In the genomic region with DNA sequence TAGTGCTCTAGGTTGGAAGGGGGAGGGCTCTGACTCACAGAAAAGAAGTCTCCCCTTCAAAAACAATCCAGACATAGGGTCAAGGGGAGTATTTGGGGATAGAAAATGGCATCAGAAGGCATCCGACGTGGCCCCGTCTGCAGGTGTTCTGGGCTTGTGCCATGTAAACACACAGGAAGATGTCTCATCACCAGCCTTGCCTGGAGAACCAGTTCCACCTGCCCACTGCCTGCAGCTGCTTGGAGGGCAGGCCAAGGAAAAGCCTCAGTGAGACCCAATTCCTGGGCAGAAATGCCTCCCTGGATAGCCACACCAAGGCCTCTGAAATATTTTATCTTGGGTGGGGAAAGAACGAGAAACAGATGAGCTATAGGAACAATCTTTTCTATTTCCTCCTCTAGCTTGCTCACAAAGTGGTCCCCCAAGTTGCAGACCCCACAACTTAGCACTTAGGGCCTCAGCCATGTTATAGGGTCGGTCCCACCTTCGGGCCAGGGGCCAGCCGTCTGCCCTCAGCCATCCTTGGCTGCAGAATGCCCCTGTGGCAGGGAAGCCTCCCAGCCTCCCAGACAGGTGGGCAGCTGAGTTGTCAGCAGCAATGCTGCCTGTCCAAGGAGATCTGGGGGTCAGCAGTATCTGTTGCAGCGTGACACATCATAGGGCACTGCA, we compare ENCODE assay signal across 15 cellular contexts. TPM values are rescaled to one million over a fixed set of nuclear protein-coding genes. Genes with fewer than 3 reads are reported as not detected.
A peak's percentile ranks its signal among the peaks of the same experiment; 100 is the strongest.
DNase-seq lines count a peak whose midpoint lies in the region; ATAC-seq and TF ChIP-seq lines count a peak whose summit lies in the region.
"Had no signal": no experiment of that assay in that cellular context is flagged by ENCODE, and none has a peak within 500 bp of the region (broad histone marks: within the 10 kb centered on the region; RNA-seq: fewer than 3 reads in every experiment).

No MANE protein-coding gene starts in this region.

- 71 to 72% methylated on average over 8 of the region's 8 CpGs for WGBS in esophagus, 2 donors

- H3K4me2 ChIP-seq in PC-9: peak overlapping the region; percentile 89

- H3K27me3 ChIP-seq in PC-9 (ENCODE audit: insufficient read depth, low read depth) (no peaks in the 10 kb centered on the region), esophagus (ENCODE audit: control insufficient read depth in 1 of 2, insufficient read depth in 2 of 2, low read length in 2 of 2) (no peaks in the 10 kb centered on the region)
- H3K27me3 ChIP-seq: cardiac muscle cell, uterus had no signal

- H3K4me1 ChIP-seq in PC-9 (replicated peaks; ENCODE audit: insufficient read depth) (peaks cover 61% of the 10 kb centered on the region), esophagus (ENCODE audit: control insufficient read depth in 2 of 2, insufficient read depth in 2 of 2, low read length in 1 of 2) (peaks cover 2 to 20% of the 10 kb centered on the region in 2 donors)
- H3K4me1 ChIP-seq: uterus had no signal

- H3F3A ChIP-seq in PC-9 (ENCODE audit: insufficient read depth, low read depth): peaks cover 53% of the 10 kb centered on the region

- H3K9me2 ChIP-seq in PC-9 (ENCODE audit: insufficient read depth): no peaks in the 10 kb centered on the region

- peaks cover 25% of the 10 kb centered on the region for H3K4me1 Mint-ChIP-seq in stimulated activated effector memory CD8-positive, alpha-beta T cell treated with anti-CD3 and anti-CD28 coated beads, Interleukin-12 subunit alpha, Interleukin-12 subunit beta, amount 100 ng/mL, for 72 hours

- H3K9me3 ChIP-seq in PC-9 (ENCODE audit: insufficient read depth, low read depth) (no peaks in the 10 kb centered on the region), esophagus (ENCODE audit: control insufficient read depth in 2 of 2, insufficient read depth in 1 of 2, low read depth in 1 of 2, low read length in 1 of 2) (no peaks in the 10 kb centered on the region)
- H3K9me3 ChIP-seq: uterus had no signal

- no peak overlapping the region for H3K27ac Mint-ChIP-seq in stimulated activated effector memory CD8-positive, alpha-beta T cell treated with anti-CD3 and anti-CD28 coated beads, Interleukin-12 subunit alpha, Interleukin-12 subunit beta, amount 100 ng/mL, for 72 hours

- intact Hi-C loops in PC-9 (cut with micrococcal nuclease; ENCODE audit: unreplicated experiment): loop anchor here (1.0 to 5.0 kb wide), 7 partner anchors 23 to 171 kb away; a partner anchor contains a TSS

- no peaks in the 10 kb centered on the region for H3K36me3 ChIP-seq in PC-9 (ENCODE audit: low read depth)
- no peaks in the 10 kb centered on the region for H3K36me3 ChIP-seq in esophagus (ENCODE audit: control insufficient read depth in 2 of 2, insufficient read depth in 2 of 2, low read length in 1 of 2)
- H3K36me3 ChIP-seq: cardiac muscle cell, uterus had no signal

- no peak overlapping the region for H3K4me3 Mint-ChIP-seq in stimulated activated effector memory CD8-positive, alpha-beta T cell treated with anti-CD3 and anti-CD28 coated beads, Interleukin-12 subunit alpha, Interleukin-12 subunit beta, amount 100 ng/mL, for 72 hours

- peak overlapping the region; percentile 41; the same call in 1 of the 2 replicates for H3K4me3 ChIP-seq in PC-9
- no peak overlapping the region for H3K4me3 ChIP-seq in esophagus (ENCODE audit: low read depth in 1 of 2, low read length in 2 of 2)
- H3K4me3 ChIP-seq in skin epidermis: no peak overlapping the region
- H3K4me3 ChIP-seq: cardiac muscle cell, SK-N-MC, uterus had no signal

- no peak for ATAC-seq in GM19397 (IDR thresholded peaks at IDR 0.05; ENCODE audit: unreplicated experiment)
- no peak for ATAC-seq in stimulated activated effector memory CD8-positive, alpha-beta T cell treated with anti-CD3 and anti-CD28 coated beads, Interleukin-12 subunit alpha, Interleukin-12 subunit beta, amount 100 ng/mL, for 72 hours

- H3K27ac ChIP-seq in PC-9 (peak overlapping the region; percentile 98), esophagus (ENCODE audit: low read depth in 2 of 2, low read length in 1 of 2) (peak overlapping the region; percentile 74 to 87), skin epidermis (peak overlapping the region in 16 of 21 experiments; percentile 2 to 92 (median 39))
- H3K27ac ChIP-seq: C4-2B, SK-N-MC, uterus had no signal

- CTCF ChIA-PET in PC-9 (lab: Charles Lee): no interaction called here

- no peaks in the 10 kb centered on the region for H3K36me3 Mint-ChIP-seq in stimulated activated effector memory CD8-positive, alpha-beta T cell treated with anti-CD3 and anti-CD28 coated beads, Interleukin-12 subunit alpha, Interleukin-12 subunit beta, amount 100 ng/mL, for 72 hours

- no peaks in the 10 kb centered on the region for H3K79me2 ChIP-seq in PC-9 (ENCODE audit: low read depth)

- POLR2A ChIA-PET in PC-9 (lab: Charles Lee; ENCODE audit: unreplicated experiment): interaction anchor here (0.9 kb wide), 1 partner anchor 23 kb away, joined by 7 read pairs; no protein-coding TSS in a partner anchor

- H3K9me3 Mint-ChIP-seq in stimulated activated effector memory CD8-positive, alpha-beta T cell treated with anti-CD3 and anti-CD28 coated beads, Interleukin-12 subunit alpha, Interleukin-12 subunit beta, amount 100 ng/mL, for 72 hours: no peaks in the 10 kb centered on the region

- peak; percentile 88 for DNase-seq in DMS53 treated with DMSO at 0.1 percent for 48 hours (lab: John Stamatoyannopoulos, UW; ENCODE audit: unreplicated experiment)
- DNase-seq in PC-9: peak; percentile 84
- DNase-seq in activated effector memory CD4-positive, alpha-beta T cell treated with anti-CD3 and anti-CD28 coated beads, Interleukin-2, amount 50 U/mL, for 16 hours: no peak
- DNase-seq in activated CD4-positive, CD25-positive, alpha-beta regulatory T cell treated with anti-CD3 and anti-CD28 coated beads, Interleukin-2, amount 50 U/mL, for 72 hours: no peak
- DNase-seq in stimulated activated effector memory CD8-positive, alpha-beta T cell treated with anti-CD3 and anti-CD28 coated beads, Interleukin-12 subunit alpha, Interleukin-12 subunit beta, amount 100 ng/mL, for 72 hours (ENCODE audit: low spot score in 2 of 2): no peak
- DNase-seq: activated gamma-delta T cell treated with Interleukin-2 at 50 U/mL for 16 hours, NCI-H187 treated with DMSO at 0.1 percent for 48 hours, NCI-H748 treated with DMSO at 0.1 percent for 48 hours, uterus had no signal

- no peak for TF ChIP-seq CTCF in PC-9 (conservative IDR thresholded peaks at IDR 0.05)

- no peak overlapping the region for H2AFZ ChIP-seq in PC-9

- H4K20me1 ChIP-seq in PC-9 (ENCODE audit: insufficient read depth): no peaks in the 10 kb centered on the region

- BruUV-seq in PC-9 (replicated peaks; lab: Mats Ljungman, UMichigan): no TSS peak

RNA-seq across cellular contexts. Expression of a gene that starts 54.3 kb away (rescaled TPM):
- total RNA-seq in PC-9 (2021): not detected in 2 replicates
- 10 to 100 TPM; 23.7 to 36.5 TPM for polyA plus RNA-seq in esophagus

Comparison
In these comparisons a context has a peak if more than half of its experiments do, and no peak if none do; other contexts are left out.
1. DNase-seq: peak in DMS53 treated with DMSO at 0.1 percent for 48 hours (single experiment) and PC-9 (2 of 2); none in activated effector memory CD4-positive, alpha-beta T cell treated with anti-CD3 and anti-CD28 coated beads, Interleukin-2, amount 50 U/mL, for 16 hours (single experiment), activated CD4-positive, CD25-positive, alpha-beta regulatory T cell treated with anti-CD3 and anti-CD28 coated beads, Interleukin-2, amount 50 U/mL, for 72 hours (single experiment) and stimulated activated effector memory CD8-positive, alpha-beta T cell treated with anti-CD3 and anti-CD28 coated beads, Interleukin-12 subunit alpha, Interleukin-12 subunit beta, amount 100 ng/mL, for 72 hours (0 of 2).
2. H3K27ac ChIP-seq: peak in every context shown above with its lines; median percentile 98 in PC-9; 80 in esophagus; 39 in skin epidermis.